20 cellular contexts compared by ENCODE assay signal in the genomic region with DNA sequence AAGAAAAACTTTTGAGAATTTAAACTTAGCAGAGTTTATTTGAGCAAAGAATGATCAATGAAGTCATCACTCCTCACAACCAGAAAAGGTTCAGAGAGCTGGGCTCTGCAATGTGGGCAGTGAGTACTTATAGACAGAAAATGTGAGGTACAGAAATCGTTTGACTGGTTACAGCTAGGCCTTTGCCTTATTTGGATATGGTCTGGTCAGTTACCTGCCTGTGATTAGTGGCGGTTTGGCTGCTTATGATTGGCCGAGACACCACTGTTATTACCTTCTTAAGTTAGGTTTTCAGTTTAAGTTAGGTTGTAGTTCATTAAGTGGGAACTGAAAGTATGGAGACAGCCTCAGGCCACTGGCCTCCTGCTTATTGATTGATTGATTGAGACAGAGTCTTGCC.
DNase-seq lines count a peak whose midpoint lies in the region; ATAC-seq, FAIRE-seq and TF ChIP-seq lines count a peak whose summit lies in the region.
"Had no signal": no experiment of that assay in that cellular context is flagged by ENCODE, and none has a peak within 500 bp of the region (broad histone marks: within the 10 kb centered on the region; RNA-seq: fewer than 3 reads in every experiment).

No MANE protein-coding gene starts in this region.

- no peak overlapping the region for H2BK20ac ChIP-seq in H1 (ENCODE audit: low read length)

- ATAC-seq in HepG2 = no peak
- ATAC-seq in GM21576 (IDR thresholded peaks at IDR 0.05; ENCODE audit: unreplicated experiment) = no peak
- ATAC-seq: CD8-positive, alpha-beta T cell had no signal

- TF ChIP-seq EP300 in H1 (IDR thresholded peaks at IDR 0.05; ENCODE audit: borderline replicate concordance in 1 of 2, low read depth in 2 of 2, low read length in 2 of 2) = no peak
- TF ChIP-seq EP300 in HepG2 (IDR thresholded peaks at IDR 0.05; ENCODE audit: low read depth in 2 of 2, low read length in 2 of 2) = no peak
- no peak for TF ChIP-seq EP300 in HepG2 (CRISPR knock-in tag; IDR thresholded peaks at IDR 0.05; ENCODE audit: borderline replicate concordance)

- in situ Hi-C loops in HepG2 (cut with HindIII; ENCODE audit: extremely low pct_ligation_motif_present, low pct_unique_long_range_greater_than_20kb) = no loop called here

- H3K23ac ChIP-seq in H1 (ENCODE audit: insufficient read length) = no peak overlapping the region

- CTCF ChIA-PET in H1 (lab: Charles Lee; ENCODE audit: partially characterized antibody) (no interaction called here), HepG2 (lab: Yijun Ruan, JAX; ENCODE audit: low intra/inter-chr PET ratio, low total read pairs) (no interaction called here)

- TF ChIP-seq RAD21 in H1 (IDR thresholded peaks at IDR 0.05 in 1 of 2, conservative IDR thresholded peaks at IDR 0.05 in 1 of 2; ENCODE audit: low read depth in 2 of 2, low read length in 2 of 2) (no peak), HepG2 (CRISPR knock-in tag; IDR thresholded peaks at IDR 0.05) (no peak)

- H4K20me1 ChIP-seq in H1 (replicated peaks in 1 of 2; ENCODE audit: control insufficient read depth in 1 of 2, insufficient read depth in 2 of 2, low read length in 2 of 2) (peaks cover 0 to 1% of the 10 kb centered on the region in 2 experiments), HepG2 (ENCODE audit: insufficient read depth, low read length) (no peaks in the 10 kb centered on the region)

- H3K27ac ChIP-seq in H1 (ENCODE audit: low read depth, low read length) (no peak overlapping the region), HepG2 (ENCODE audit: extremely low read length, insufficient read depth, low read length) (no peak overlapping the region)
- H3K27ac ChIP-seq: 22Rv1, BLaER1, C4-2B, GM23248 had no signal

- H2AFZ ChIP-seq in H1 (ENCODE audit: low read length) (no peak overlapping the region), HepG2 (ENCODE audit: low read length) (no peak overlapping the region)
- H2AFZ ChIP-seq: GM23248 had no signal

- H3K27me3 ChIP-seq in H1 (replicated peaks in 1 of 4; ENCODE audit: control insufficient read depth in 3 of 4, extremely low read depth in 1 of 4, insufficient read depth in 3 of 4, low read length in 3 of 4) (no peaks in the 10 kb centered on the region), HepG2 (ENCODE audit: control insufficient read depth in 1 of 2, insufficient read depth in 2 of 2, low read length in 2 of 2) (no peaks in the 10 kb centered on the region)
- H3K27me3 ChIP-seq: BLaER1 had no signal

- 91% methylated on average over 3 of the region's 3 CpGs; no CpG with 5 or more reads in 1 of the 2 experiments for WGBS in H1 (ENCODE audit: extremely low coverage in 1 of 2, insufficient coverage in 1 of 2, insufficient read length in 1 of 2, insufficient replicate concordance in 2 of 2, low coverage in 1 of 2, low lambda C conversion rate in 2 of 2, missing lambda C conversion rate in 1 of 2), 2 experiments
- 80% methylated on average over 3 of the region's 3 CpGs for WGBS in HepG2 (ENCODE audit: low lambda C conversion rate)

- H3K23me2 ChIP-seq in H1 (ENCODE audit: low read depth, low read length) = 0 out of 2 replicates have a peak, but pooled peaks cover 2% of the 10 kb centered on the region

- H2BK120ac ChIP-seq in H1 (replicated peaks; ENCODE audit: low read depth, low read length) = no peak overlapping the region

- no peak overlapping the region for H2BK12ac ChIP-seq in H1 (ENCODE audit: low read depth, low read length)

- DNase-seq in GM12891 (ENCODE audit: insufficient read length, low spot score) (no peak), H1 (ENCODE audit: low read depth in 1 of 2, low spot score in 2 of 2) (no peak), HepG2 (ENCODE audit: low spot score) (no peak)
- DNase-seq in central memory CD4-positive, alpha-beta T cell = no peak
- DNase-seq in activated CD4-positive, alpha-beta T cell treated with anti-CD3 and anti-CD28 coated beads, Interleukin-2, amount 50 U/mL, for 1 hour = no peak
- DNase-seq: Caco-2; CD4-positive, CD25-positive, alpha-beta regulatory T cell; CD8-positive, alpha-beta T cell; DMS 273 treated with DMSO at 0.1 percent for 48 hours; DMS79; EL; GDM1; GM23248; HFFc6 had no signal

- no peak overlapping the region for H4K5ac ChIP-seq in H1 (ENCODE audit: insufficient read length, low read depth, low read length)

- H3K79me2 ChIP-seq in H1 (ENCODE audit: control insufficient read depth in 1 of 2, insufficient read depth in 2 of 2, low read length in 2 of 2) (peaks cover 2 to 25% of the 10 kb centered on the region in 2 experiments; a peak in 2 of 4 replicates), HepG2 (ENCODE audit: insufficient read depth, low read length) (peaks cover 8% of the 10 kb centered on the region)

- H4K91ac ChIP-seq in H1 (replicated peaks; ENCODE audit: insufficient read length, low read length) = no peak overlapping the region

- H4K8ac ChIP-seq in H1 (ENCODE audit: extremely low read depth, insufficient read depth, low read length) = no peak overlapping the region

- H3K18ac ChIP-seq in H1 (ENCODE audit: extremely low read depth, low read length) = no peak overlapping the region; the same call in 1 of the 2 replicates

- H2BK15ac ChIP-seq in H1 (ENCODE audit: low read length) = 0 out of 2 replicates have a peak overlapping the region, but pooled peaks have one; percentile 53

- H3K4me2 ChIP-seq in H1 (ENCODE audit: insufficient read depth in 1 of 2, low read depth in 2 of 2, low read length in 2 of 2) (no peak overlapping the region), HepG2 (ENCODE audit: low read depth, low read length) (no peak overlapping the region)
- H3K4me2 ChIP-seq: BLaER1 had no signal

- no TSS peak for BruUV-seq in HepG2 (replicated peaks; lab: Mats Ljungman, UMichigan)

- intact Hi-C loops in HepG2 (cut with micrococcal nuclease; ENCODE audit: unreplicated experiment) = no loop called here

- POLR2A ChIA-PET in H1 (lab: Charles Lee; ENCODE audit: partially characterized antibody) = no interaction called here
- POLR2A ChIA-PET in HepG2 (lab: Yijun Ruan, JAX) = no interaction called here

- no peak overlapping the region for H3K56ac ChIP-seq in H1 (replicated peaks; ENCODE audit: insufficient read length, low read depth, low read length)

- H3K14ac ChIP-seq in H1 (ENCODE audit: insufficient read length) = no peak overlapping the region

- H3K79me1 ChIP-seq in H1 (ENCODE audit: low read depth, low read length) = peaks cover 14% of the 10 kb centered on the region; the same call in 1 of the 2 replicates

- H3K9ac ChIP-seq in H1 (replicated peaks in 1 of 4; ENCODE audit: extremely low read depth in 1 of 4, low read depth in 3 of 4, low read length in 3 of 4) = no peak overlapping the region
- H3K9ac ChIP-seq in HepG2 (ENCODE audit: insufficient read depth, low read depth, low read length) = no peak overlapping the region
- H3K9ac ChIP-seq: BLaER1, GM23248 had no signal

- H3K9me3 ChIP-seq in H1 (ENCODE audit: insufficient read depth in 2 of 2, low read depth in 1 of 2, low read length in 1 of 2) (peaks cover 0 to 2% of the 10 kb centered on the region in 2 experiments; a peak in 1 of 4 replicates), HepG2 (ENCODE audit: low read length) (no peaks in the 10 kb centered on the region)
- H3K9me3 ChIP-seq: Caco-2, HAP-1 had no signal

- no peak overlapping the region for H2BK5ac ChIP-seq in H1 (ENCODE audit: low read depth, low read length)

- H3K4me3 ChIP-seq in H1 (ENCODE audit: extremely low read depth in 1 of 4, insufficient read depth in 2 of 4, low read depth in 3 of 4, low read length in 4 of 4) (no peak overlapping the region), HepG2 (replicated peaks in 1 of 3; ENCODE audit: insufficient read depth in 1 of 3, low read depth in 2 of 3, low read length in 3 of 3) (no peak overlapping the region)
- H3K4me3 ChIP-seq: BLaER1, GM23248, HAP-1 had no signal

- no peak for TF ChIP-seq CTCF in H1 (IDR thresholded peaks at IDR 0.05; ENCODE audit: control extremely low read depth in 1 of 3, insufficient read depth in 1 of 3, low read depth in 1 of 3, low read length in 3 of 3)
- no peak for TF ChIP-seq CTCF in HepG2 (CRISPR knock-in tag; IDR thresholded peaks at IDR 0.05)

- no peaks in the 10 kb centered on the region for H3K36me3 ChIP-seq in H1 (ENCODE audit: control insufficient read depth in 2 of 4, insufficient read depth in 4 of 4, low read length in 3 of 4)
- no peaks in the 10 kb centered on the region for H3K36me3 ChIP-seq in HepG2 (replicated peaks in 1 of 2; ENCODE audit: control insufficient read depth in 1 of 2, insufficient read depth in 2 of 2, low read length in 2 of 2)
- H3K36me3 ChIP-seq: HAP-1 had no signal

- FAIRE-seq in GM12891 (lab: Jason Lieb, UNC) = peak; percentile 56
- no peak for FAIRE-seq in H1 (lab: Jason Lieb, UNC)
- no peak for FAIRE-seq in HepG2 (lab: Jason Lieb, UNC)
- FAIRE-seq: A204.1 had no signal

- no peak overlapping the region for H2AK5ac ChIP-seq in H1 (ENCODE audit: low read depth, low read length)

- H3K4ac ChIP-seq in H1 (replicated peaks; ENCODE audit: insufficient read length, low read depth, low read length) = no peak overlapping the region

- TF ChIP-seq POLR2A in GM12891 (IDR thresholded peaks at IDR 0.05; ENCODE audit: low read depth, low read length) (no peak), H1 (IDR thresholded peaks at IDR 0.05; ENCODE audit: control extremely low read depth in 1 of 2, low read depth in 2 of 2, low read length in 2 of 2) (no peak), HepG2 (IDR thresholded peaks at IDR 0.05; ENCODE audit: insufficient read depth in 1 of 2, low read depth in 2 of 2, low read length in 2 of 2) (no peak)

- H3K4me1 ChIP-seq in H1 (replicated peaks in 1 of 4; ENCODE audit: control insufficient read depth in 3 of 4, insufficient read depth in 4 of 4, low read length in 3 of 4) (0 out of 7 replicates have a peak, but pooled peaks cover 0 to 3% (median 0%) of the 10 kb centered on the region in 4 experiments), HepG2 (ENCODE audit: insufficient read depth, low read length) (peaks cover 32% of the 10 kb centered on the region)

TF ChIP-seq in GM12891, 5 proteins besides CTCF, POLR2A, EP300 and RAD21 (continues in another document):
- TF ChIP-seq SPI1 (IDR thresholded peaks at IDR 0.05; ENCODE audit: low read depth, low read length) (no peak), POU2F2 (IDR thresholded peaks at IDR 0.05; ENCODE audit: low read depth, low read length) (no peak), POLR2AphosphoS5 (IDR thresholded peaks at IDR 0.05; ENCODE audit: low read depth, low read length) (no peak), TAF1 (IDR thresholded peaks at IDR 0.05; ENCODE audit: low read depth, low read length) (no peak)

TF ChIP-seq in H1, 55 proteins besides CTCF, POLR2A, EP300 and RAD21:
- TF ChIP-seq SRF (IDR thresholded peaks at IDR 0.05; ENCODE audit: low read depth, low read length) (peak; percentile 60; the same call in 1 of the 2 replicates), TEAD4 (IDR thresholded peaks at IDR 0.05; ENCODE audit: low read depth, low read length) (no peak), SP4 (IDR thresholded peaks at IDR 0.05; ENCODE audit: low read length) (no peak)
